26 cellular contexts compared by ENCODE assay signal in genomic region chr16:30116291-30117207, GRCh38.
"Had no signal": no experiment of that assay in that cellular context is flagged by ENCODE, and none has a peak within 500 bp of the region (broad histone marks: within the 10 kb centered on the region; RNA-seq: fewer than 3 reads in every experiment).

No MANE protein-coding gene starts in this region.

- DNase-seq: activated CD4-positive, alpha-beta T cell treated with anti-CD3 and anti-CD28 coated beads for 36 hours; activated CD4-positive, alpha-beta T cell treated with anti-CD3 and anti-CD28 coated beads, Interleukin-2, amount 50 U/mL, for 48 hours; activated effector memory CD4-positive, alpha-beta T cell treated with Interleukin-2 at 50 U/mL for 16 hours; activated naive CD4-positive, alpha-beta T cell treated with anti-CD3 and anti-CD28 coated beads for 36 hours; activated naive CD8-positive, alpha-beta T cell treated with anti-CD3 and anti-CD28 coated beads, Interleukin-2, amount 50 U/mL, for 24 hours; activated T-cell treated with anti-CD3 and anti-CD28 coated beads, Interleukin-2, amount 50 U/mL, for 72 hours; anterior cingulate cortex; body of pancreas; dermis blood vessel endothelial cell; effector memory CD4-positive, alpha-beta T cell; glutamatergic neuron; hippocampal formation; kidney glomerular epithelial cell; left lung; natural killer cell; retina; spleen; stimulated activated CD4-positive, alpha-beta T cell treated with anti-CD3 and anti-CD28 coated beads, Interleukin-4, amount 100 ng/mL, for 1 hour; stimulated activated naive CD4-positive, alpha-beta T cell; T-helper 1 cell; T-helper 9 cell had no signal

- H3K27me3 Mint-ChIP-seq: activated CD4-positive, alpha-beta T cell treated with anti-CD3 and anti-CD28 coated beads for 36 hours; activated naive CD8-positive, alpha-beta T cell treated with anti-CD3 and anti-CD28 coated beads, Interleukin-2, amount 50 U/mL, for 24 hours; progenitor cell of endocrine pancreas had no signal

- H3K4me3 ChIP-seq: body of pancreas, left lung, lung, spleen, thoracic aorta had no signal

- H3K9me3 ChIP-seq: body of pancreas, left lung, spleen, thoracic aorta had no signal

- H3K9me3 Mint-ChIP-seq: activated naive CD4-positive, alpha-beta T cell treated with anti-CD3 and anti-CD28 coated beads for 36 hours; activated naive CD8-positive, alpha-beta T cell treated with anti-CD3 and anti-CD28 coated beads, Interleukin-2, amount 50 U/mL, for 24 hours; activated T-cell treated with anti-CD3 and anti-CD28 coated beads, Interleukin-2, amount 50 U/mL, for 72 hours; natural killer cell; WTC11 had no signal

- H3K27ac ChIP-seq: body of pancreas, left lung, thoracic aorta had no signal

- H3K4me3 Mint-ChIP-seq: activated CD4-positive, alpha-beta T cell treated with anti-CD3 and anti-CD28 coated beads for 36 hours; activated naive CD4-positive, alpha-beta T cell treated with anti-CD3 and anti-CD28 coated beads for 36 hours; activated naive CD8-positive, alpha-beta T cell treated with anti-CD3 and anti-CD28 coated beads, Interleukin-2, amount 50 U/mL, for 24 hours; activated T-cell treated with anti-CD3 and anti-CD28 coated beads, Interleukin-2, amount 50 U/mL, for 72 hours; natural killer cell; WTC11 had no signal

- H3K36me3 Mint-ChIP-seq: natural killer cell had no signal

- ATAC-seq: activated CD4-positive, alpha-beta T cell treated with anti-CD3 and anti-CD28 coated beads for 36 hours; activated naive CD8-positive, alpha-beta T cell treated with anti-CD3 and anti-CD28 coated beads, Interleukin-2, amount 50 U/mL, for 24 hours; activated T-cell treated with anti-CD3 and anti-CD28 coated beads, Interleukin-2, amount 50 U/mL, for 72 hours; body of pancreas; esophagus mucosa; left lung; natural killer cell; WTC11 had no signal

- H3K27ac Mint-ChIP-seq: activated CD4-positive, alpha-beta T cell treated with anti-CD3 and anti-CD28 coated beads for 36 hours; activated naive CD4-positive, alpha-beta T cell treated with anti-CD3 and anti-CD28 coated beads for 36 hours; activated naive CD8-positive, alpha-beta T cell treated with anti-CD3 and anti-CD28 coated beads, Interleukin-2, amount 50 U/mL, for 24 hours; activated T-cell treated with anti-CD3 and anti-CD28 coated beads, Interleukin-2, amount 50 U/mL, for 72 hours; natural killer cell; progenitor cell of endocrine pancreas; WTC11 had no signal

- H3K27me3 ChIP-seq: body of pancreas, left lung, spleen had no signal
